ENCODE assay signal across 28 cellular contexts in genomic region chr7:158484801-158485531, GRCh38.
"Had no signal": no experiment of that assay in that cellular context is flagged by ENCODE, and none has a peak within 500 bp of the region (broad histone marks: within the 10 kb centered on the region; RNA-seq: fewer than 3 reads in every experiment).

No MANE protein-coding gene starts in this region.

- H3K36me3 ChIP-seq: brain microvascular endothelial cell, esophagus muscularis mucosa, gastrocnemius medialis had no signal

- H3K4me3 ChIP-seq: coronary artery, dorsolateral prefrontal cortex, esophagus muscularis mucosa, gastrocnemius medialis had no signal

- H3K4me1 ChIP-seq: esophagus muscularis mucosa, foreskin keratinocyte, gastrocnemius medialis had no signal

- H3K9me3 ChIP-seq: gastrocnemius medialis had no signal

- DNase-seq: activated CD4-positive, alpha-beta memory T cell treated with anti-CD3 and anti-CD28 coated beads for 36 hours; activated CD4-positive, alpha-beta T cell treated with anti-CD3 and anti-CD28 coated beads for 36 hours; activated CD4-positive, alpha-beta T cell treated with anti-CD3 and anti-CD28 coated beads, Interleukin-2, amount 10 ng/mL, durations not matched to agents 24 days and 14 days; activated CD4-positive, CD25-positive, alpha-beta regulatory T cell; activated CD4-positive, CD25-positive, alpha-beta regulatory T cell treated with anti-CD3 and anti-CD28 coated beads, Interleukin-2, amount 50 U/mL, for 72 hours; activated CD8-positive, alpha-beta memory T cell treated with anti-CD3 and anti-CD28 coated beads, Interleukin-2, amount 10 ng/mL, durations not matched to agents 7 days and 5 days; activated CD8-positive, alpha-beta memory T cell treated with anti-CD3 and anti-CD28 coated beads, Interleukin-2, amount 50 U/mL, for 4 hours; activated CD8-positive, alpha-beta T cell treated with anti-CD3 and anti-CD28 coated beads, Interleukin-2, amount 10 ng/mL, durations not matched to agents 7 days and 5 days; activated gamma-delta T cell treated with Interleukin-2 at 50 U/mL for 16 hours; activated naive CD4-positive, alpha-beta T cell treated with anti-CD3 and anti-CD28 coated beads, Interleukin-2, amount 50 U/mL, for 16 hours; activated naive CD4-positive, alpha-beta T cell treated with Interleukin-2 at 50 U/mL for 16 hours; activated T-cell treated with anti-CD3 and anti-CD28 coated beads, Interleukin-2, amount 50 U/mL, for 1 hour; activated T-cell treated with anti-CD3 and anti-CD28 coated beads, Interleukin-2, amount 50 U/mL, for 48 hours; amniotic stem cell; anterior cingulate cortex; brain microvascular endothelial cell; dorsolateral prefrontal cortex; effector CD4-positive, alpha-beta T cell; effector memory CD8-positive, alpha-beta T cell; erythroblast; foreskin keratinocyte; gastrocnemius medialis; glutamatergic neuron; T-helper 2 cell had no signal

- H3K27ac ChIP-seq: brain microvascular endothelial cell, coronary artery, dorsolateral prefrontal cortex, esophagus muscularis mucosa, foreskin keratinocyte, gastrocnemius medialis had no signal

- FAIRE-seq: astrocyte, bronchial epithelial cell had no signal

- H3K27me3 ChIP-seq: brain microvascular endothelial cell, dorsolateral prefrontal cortex, foreskin keratinocyte, gastrocnemius medialis had no signal
